19 cellular contexts compared by ENCODE assay signal in genomic region chr2:171814174-171814573, GRCh38.
"Had no signal": no experiment of that assay in that cellular context is flagged by ENCODE, and none has a peak within 500 bp of the region (broad histone marks: within the 10 kb centered on the region; RNA-seq: fewer than 3 reads in every experiment).

No MANE protein-coding gene starts in this region.

- H3K4me3 ChIP-seq: esophagus squamous epithelium, hepatocyte, lung, pancreas, sigmoid colon, stomach, tibial artery, upper lobe of left lung had no signal

- H3K9me3 ChIP-seq: esophagus squamous epithelium, neutrophil, pancreas, sigmoid colon, stomach, tibial artery, upper lobe of left lung had no signal

- H3K27ac ChIP-seq: esophagus squamous epithelium, hepatocyte, neutrophil, pancreas, sigmoid colon, stomach, tibial artery, upper lobe of left lung had no signal

- ATAC-seq: effector memory CD8-positive, alpha-beta T cell; natural killer cell; pancreas; stimulated activated effector memory CD8-positive, alpha-beta T cell treated with anti-CD3 and anti-CD28 coated beads, Interleukin-12 subunit alpha, Interleukin-12 subunit beta, amount 100 ng/mL, for 72 hours had no signal

- DNase-seq: cortex of kidney; effector memory CD8-positive, alpha-beta T cell; erythroblast; esophagus squamous epithelium; foreskin melanocyte; kidney; natural killer cell; pancreas; sigmoid colon; stimulated activated CD4-positive, alpha-beta T cell treated with anti-CD3 and anti-CD28 coated beads, Interleukin-2, amount 100 ng/mL, for 24 hours; stimulated activated CD4-positive, alpha-beta T cell treated with anti-CD3 and anti-CD28 coated beads, Interleukin-4, amount 100 ng/mL, for 24 hours; stimulated activated naive CD4-positive, alpha-beta T cell treated with Interleukin-2 at 50 U/mL for 16 hours; stomach; tibial artery; upper lobe of left lung had no signal

- H3K27me3 ChIP-seq: esophagus squamous epithelium, hepatocyte, neutrophil, pancreas, sigmoid colon, stomach, tibial artery, upper lobe of left lung had no signal

- H3K4me1 ChIP-seq: pancreas, tibial artery, upper lobe of left lung had no signal

- H3K36me3 ChIP-seq: neutrophil, pancreas had no signal
